In genomic region chr10:15209827-15210509, GRCh38 we compare ENCODE assay signal across 8 cellular contexts. TPM values are rescaled to one million over a fixed set of nuclear protein-coding genes. Genes with fewer than 3 reads are reported as not detected.
DNase-seq lines count a peak whose midpoint lies in the region; ATAC-seq and TF ChIP-seq lines count a peak whose summit lies in the region.

No MANE protein-coding gene starts in this region.

- WGBS in esophagus squamous epithelium, 2 donors = 27 to 36% methylated on average over 10 of the region's 14 CpGs

- H3K4me1 ChIP-seq in OCI-LY1 (ENCODE audit: insufficient read depth, low read length, severe bottlenecking) (peaks cover 3% of the 10 kb centered on the region), esophagus squamous epithelium (peaks cover 3 to 10% (median 3%) of the 10 kb centered on the region in 3 donors)

- intact Hi-C loops in esophagus squamous epithelium (cut with DNase I) = no loop called here
- intact Hi-C loops in natural killer cell (cut with micrococcal nuclease) = no loop called here

- TF ChIP-seq POLR2A in esophagus squamous epithelium (IDR thresholded peaks at IDR 0.05) = no peak

- no peak overlapping the region for H2AFZ ChIP-seq in OCI-LY1 (ENCODE audit: low read length)

- no peaks in the 10 kb centered on the region for H3K27me3 Mint-ChIP-seq in natural killer cell (ENCODE audit: low read depth in 2 of 2)

- H3K9me2 ChIP-seq in OCI-LY1 (ENCODE audit: low read depth, low read length) = no peaks in the 10 kb centered on the region

- H3K9me3 ChIP-seq in OCI-LY1 (ENCODE audit: low read length) = no peaks in the 10 kb centered on the region
- no peaks in the 10 kb centered on the region for H3K9me3 ChIP-seq in esophagus squamous epithelium

- peak overlapping the region; percentile 82 to 84 for H3K27ac Mint-ChIP-seq in natural killer cell

- no peak overlapping the region for H3K4me3 Mint-ChIP-seq in natural killer cell

- no peak overlapping the region for H3K4me3 ChIP-seq in OCI-LY1 (ENCODE audit: low read depth, low read length, poor library complexity, severe bottlenecking)
- H3K4me3 ChIP-seq in esophagus squamous epithelium = peak overlapping the region in 1 of 4 donors; percentile 29

- H3K36me3 ChIP-seq in OCI-LY1 (ENCODE audit: insufficient read depth, low read length) (no peaks in the 10 kb centered on the region), esophagus squamous epithelium (peaks cover 0 to 22% (median 0%) of the 10 kb centered on the region in 3 donors)

- no peak overlapping the region for H3K4me2 ChIP-seq in OCI-LY1 (ENCODE audit: low read length)

- H3K27ac ChIP-seq in OCI-LY1 (ENCODE audit: low read depth, low read length, poor library complexity, severe bottlenecking) (no peak overlapping the region), esophagus squamous epithelium (no peak overlapping the region)

- ATAC-seq in GM18858 (IDR thresholded peaks at IDR 0.05; ENCODE audit: unreplicated experiment) (peak; percentile 51), HG03442 (IDR thresholded peaks at IDR 0.05; ENCODE audit: unreplicated experiment) (peak; percentile 56), natural killer cell (peak; percentile 54 to 71 (median 62))

- H3K79me2 ChIP-seq in OCI-LY1 (ENCODE audit: insufficient read depth, low read length) = no peaks in the 10 kb centered on the region

- TF ChIP-seq CTCF in OCI-LY1 (IDR thresholded peaks at IDR 0.05; ENCODE audit: low read length) = peak; percentile 78
- peak; percentile 73 to 91 (median 80) for TF ChIP-seq CTCF in esophagus squamous epithelium (IDR thresholded peaks at IDR 0.05)
- peak; percentile 92 for TF ChIP-seq CTCF in natural killer cell (IDR thresholded peaks at IDR 0.05)

- H3K27me3 ChIP-seq in OCI-LY1 (ENCODE audit: insufficient read depth, low read length) = no peaks in the 10 kb centered on the region
- H3K27me3 ChIP-seq in esophagus squamous epithelium = no peaks in the 10 kb centered on the region

- peaks cover 23 to 24% of the 10 kb centered on the region in 2 donors for H3K4me1 Mint-ChIP-seq in natural killer cell

- H3F3A ChIP-seq in OCI-LY1 (ENCODE audit: insufficient read depth, low read length) = no peaks in the 10 kb centered on the region

- H4K20me1 ChIP-seq in OCI-LY1 (ENCODE audit: insufficient read depth, low read length) = no peaks in the 10 kb centered on the region

- no peaks in the 10 kb centered on the region for H3K9me3 Mint-ChIP-seq in natural killer cell

- H3K36me3 Mint-ChIP-seq in natural killer cell = no peaks in the 10 kb centered on the region

- no peak overlapping the region for H3K9ac ChIP-seq in OCI-LY1 (ENCODE audit: low read length)

- DNase-seq in AG08395 (ENCODE audit: low spot score) (peak; percentile 66), activated T-cell treated with anti-CD3 and anti-CD28 coated beads for 4 hours (peak; percentile 83), esophagus squamous epithelium (lab: John Stamatoyannopoulos, UW) (peak; percentile 24), natural killer cell (peak; percentile 53)
- DNase-seq in stimulated activated naive CD4-positive, alpha-beta T cell (lab: John Stamatoyannopoulos, UW) = peak; percentile 21 to 82 (median 68)

RNA-seq across cellular contexts. Expression of gene NMT2, which starts 41.5 kb away (rescaled TPM):
- total RNA-seq in esophagus squamous epithelium (10 to 100 TPM in 2 of 4 donors, 1 to 10 TPM in 2; 4.8 to 12.8 (median 7.8) TPM), natural killer cell (10 to 100 TPM; 18.9 to 34.9 (median 28.8) TPM)

Comparison
In these comparisons a context has a peak if more than half of its experiments do, and no peak if none do; other contexts are left out.
1. DNase-seq: peak in every context shown above with its lines; median percentile 83 in activated T-cell treated with anti-CD3 and anti-CD28 coated beads for 4 hours; 68 in stimulated activated naive CD4-positive, alpha-beta T cell; 66 in AG08395; 53 in natural killer cell; 24 in esophagus squamous epithelium.